19 cellular contexts compared by ENCODE assay signal in the genomic region with DNA sequence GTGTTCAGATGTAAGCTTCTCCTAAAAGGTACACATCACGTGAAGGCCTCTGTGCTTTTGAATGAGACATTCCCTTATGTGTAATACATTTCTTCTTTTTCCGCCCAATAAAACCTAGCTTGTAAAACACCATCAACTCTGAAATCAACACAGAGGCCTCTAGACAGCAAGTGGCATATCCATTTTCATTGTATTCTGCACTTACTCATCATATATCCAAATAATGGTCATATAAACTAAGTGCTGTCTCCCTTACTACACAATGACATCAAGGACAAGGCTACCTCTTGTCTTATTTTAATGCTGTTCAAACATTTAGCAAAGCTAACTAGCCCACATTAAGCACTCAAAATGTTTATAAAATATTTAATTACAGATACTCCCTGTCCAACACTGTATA.
DNase-seq lines count a peak whose midpoint lies in the region; ATAC-seq and TF ChIP-seq lines count a peak whose summit lies in the region.
"Had no signal": no experiment of that assay in that cellular context is flagged by ENCODE, and none has a peak within 500 bp of the region (broad histone marks: within the 10 kb centered on the region; RNA-seq: fewer than 3 reads in every experiment).

No MANE protein-coding gene starts in this region.

- peaks cover 98% of the 10 kb centered on the region for H3K79me2 ChIP-seq in GM23338 (replicated peaks; ENCODE audit: insufficient read depth)

- H3K27me3 ChIP-seq in GM23338 (ENCODE audit: insufficient read depth): no peaks in the 10 kb centered on the region
- H3K27me3 ChIP-seq: BLaER1, Peyer's patch had no signal

- no peaks in the 10 kb centered on the region for H3K9me3 Mint-ChIP-seq in GM23338
- H3K9me3 Mint-ChIP-seq: H9 had no signal

- H3K27me3 Mint-ChIP-seq in GM23338 (ENCODE audit: insufficient read depth, low read depth, poor library complexity): no peaks in the 10 kb centered on the region
- H3K27me3 Mint-ChIP-seq: CD4-positive, alpha-beta memory T cell had no signal

- no peak for TF ChIP-seq CTCF in GM23338 (conservative IDR thresholded peaks at IDR 0.05; ENCODE audit: low read depth in 2 of 2)

- peaks cover 44% of the 10 kb centered on the region for H3K4me1 ChIP-seq in GM23338 (ENCODE audit: insufficient read depth)
- H3K4me1 ChIP-seq: BLaER1, Peyer's patch had no signal

- H3F3A ChIP-seq in GM23338 (replicated peaks; ENCODE audit: low read depth): no peaks in the 10 kb centered on the region

- no peaks in the 10 kb centered on the region for H3K36me3 Mint-ChIP-seq in GM23338 (ENCODE audit: low read depth)
- H3K36me3 Mint-ChIP-seq: CD4-positive, alpha-beta memory T cell had no signal

- peak overlapping the region; percentile 54; the same call in 1 of the 2 replicates for H3K4me2 ChIP-seq in GM23338
- H3K4me2 ChIP-seq: BLaER1 had no signal

- H3K4me3 ChIP-seq in GM23338: no peak overlapping the region
- H3K4me3 ChIP-seq: BLaER1, Peyer's patch had no signal

- H3K4me1 Mint-ChIP-seq in GM23338: peaks cover 50% of the 10 kb centered on the region
- H3K4me1 Mint-ChIP-seq: CD4-positive, alpha-beta memory T cell had no signal

- peaks cover 11% of the 10 kb centered on the region for H4K20me1 ChIP-seq in GM23338 (replicated peaks; ENCODE audit: insufficient read depth)
- H4K20me1 ChIP-seq: BLaER1 had no signal

- no peaks in the 10 kb centered on the region for H3K36me3 ChIP-seq in GM23338 (ENCODE audit: insufficient read depth)
- H3K36me3 ChIP-seq: BLaER1, Peyer's patch had no signal

- H3K9me2 ChIP-seq in GM23338 (ENCODE audit: insufficient read depth): no peaks in the 10 kb centered on the region

- no peak overlapping the region; the same call in 2 of the 3 replicates for H3K4me3 Mint-ChIP-seq in GM23338
- H3K4me3 Mint-ChIP-seq: CD4-positive, alpha-beta memory T cell; H9 had no signal

- no peak overlapping the region for H3K27ac Mint-ChIP-seq in GM23338
- H3K27ac Mint-ChIP-seq: CD4-positive, alpha-beta memory T cell had no signal

- H2AFZ ChIP-seq in GM23338: no peak overlapping the region

- DNase-seq in GM23338 (ENCODE audit: low spot score): no peak
- peak; percentile 68 for DNase-seq in NCI-H187 treated with DMSO at 0.1 percent for 48 hours (lab: John Stamatoyannopoulos, UW)
- peak; percentile 51 for DNase-seq in NCI-H748 treated with DMSO at 0.1 percent for 48 hours (lab: John Stamatoyannopoulos, UW)
- peak; percentile 9 for DNase-seq in left kidney (ENCODE audit: low read depth, low spot score)
- no peak for DNase-seq in RKO (ENCODE audit: low spot score)
- DNase-seq: CD4-positive, alpha-beta memory T cell; H9; Kasumi-1; MM.1S; NCI-H1092; NCI-H2171; NCI-H446; Peyer's patch; SW 1271; T-helper 2 cell had no signal

- H3K27ac ChIP-seq in GM23338 (ENCODE audit: low read depth): no peak overlapping the region
- H3K27ac ChIP-seq: BLaER1, Peyer's patch had no signal

- ATAC-seq in GM23338: no peak
- no peak for ATAC-seq in HG02571 (IDR thresholded peaks at IDR 0.05; ENCODE audit: unreplicated experiment)
- ATAC-seq in GM19463 (IDR thresholded peaks at IDR 0.05; ENCODE audit: unreplicated experiment): no peak
- ATAC-seq: Right ventricle myocardium inferior had no signal

TF ChIP-seq in GM23338, 12 proteins besides CTCF, POLR2A, EP300 and RAD21 (continues in another document):
- no peak for TF ChIP-seq NANOG (IDR thresholded peaks at IDR 0.05; ENCODE audit: borderline replicate concordance)
- no peak for TF ChIP-seq POLR2AphosphoS5 (IDR thresholded peaks at IDR 0.05; ENCODE audit: low read depth)
- TF ChIP-seq, protein P1, sequence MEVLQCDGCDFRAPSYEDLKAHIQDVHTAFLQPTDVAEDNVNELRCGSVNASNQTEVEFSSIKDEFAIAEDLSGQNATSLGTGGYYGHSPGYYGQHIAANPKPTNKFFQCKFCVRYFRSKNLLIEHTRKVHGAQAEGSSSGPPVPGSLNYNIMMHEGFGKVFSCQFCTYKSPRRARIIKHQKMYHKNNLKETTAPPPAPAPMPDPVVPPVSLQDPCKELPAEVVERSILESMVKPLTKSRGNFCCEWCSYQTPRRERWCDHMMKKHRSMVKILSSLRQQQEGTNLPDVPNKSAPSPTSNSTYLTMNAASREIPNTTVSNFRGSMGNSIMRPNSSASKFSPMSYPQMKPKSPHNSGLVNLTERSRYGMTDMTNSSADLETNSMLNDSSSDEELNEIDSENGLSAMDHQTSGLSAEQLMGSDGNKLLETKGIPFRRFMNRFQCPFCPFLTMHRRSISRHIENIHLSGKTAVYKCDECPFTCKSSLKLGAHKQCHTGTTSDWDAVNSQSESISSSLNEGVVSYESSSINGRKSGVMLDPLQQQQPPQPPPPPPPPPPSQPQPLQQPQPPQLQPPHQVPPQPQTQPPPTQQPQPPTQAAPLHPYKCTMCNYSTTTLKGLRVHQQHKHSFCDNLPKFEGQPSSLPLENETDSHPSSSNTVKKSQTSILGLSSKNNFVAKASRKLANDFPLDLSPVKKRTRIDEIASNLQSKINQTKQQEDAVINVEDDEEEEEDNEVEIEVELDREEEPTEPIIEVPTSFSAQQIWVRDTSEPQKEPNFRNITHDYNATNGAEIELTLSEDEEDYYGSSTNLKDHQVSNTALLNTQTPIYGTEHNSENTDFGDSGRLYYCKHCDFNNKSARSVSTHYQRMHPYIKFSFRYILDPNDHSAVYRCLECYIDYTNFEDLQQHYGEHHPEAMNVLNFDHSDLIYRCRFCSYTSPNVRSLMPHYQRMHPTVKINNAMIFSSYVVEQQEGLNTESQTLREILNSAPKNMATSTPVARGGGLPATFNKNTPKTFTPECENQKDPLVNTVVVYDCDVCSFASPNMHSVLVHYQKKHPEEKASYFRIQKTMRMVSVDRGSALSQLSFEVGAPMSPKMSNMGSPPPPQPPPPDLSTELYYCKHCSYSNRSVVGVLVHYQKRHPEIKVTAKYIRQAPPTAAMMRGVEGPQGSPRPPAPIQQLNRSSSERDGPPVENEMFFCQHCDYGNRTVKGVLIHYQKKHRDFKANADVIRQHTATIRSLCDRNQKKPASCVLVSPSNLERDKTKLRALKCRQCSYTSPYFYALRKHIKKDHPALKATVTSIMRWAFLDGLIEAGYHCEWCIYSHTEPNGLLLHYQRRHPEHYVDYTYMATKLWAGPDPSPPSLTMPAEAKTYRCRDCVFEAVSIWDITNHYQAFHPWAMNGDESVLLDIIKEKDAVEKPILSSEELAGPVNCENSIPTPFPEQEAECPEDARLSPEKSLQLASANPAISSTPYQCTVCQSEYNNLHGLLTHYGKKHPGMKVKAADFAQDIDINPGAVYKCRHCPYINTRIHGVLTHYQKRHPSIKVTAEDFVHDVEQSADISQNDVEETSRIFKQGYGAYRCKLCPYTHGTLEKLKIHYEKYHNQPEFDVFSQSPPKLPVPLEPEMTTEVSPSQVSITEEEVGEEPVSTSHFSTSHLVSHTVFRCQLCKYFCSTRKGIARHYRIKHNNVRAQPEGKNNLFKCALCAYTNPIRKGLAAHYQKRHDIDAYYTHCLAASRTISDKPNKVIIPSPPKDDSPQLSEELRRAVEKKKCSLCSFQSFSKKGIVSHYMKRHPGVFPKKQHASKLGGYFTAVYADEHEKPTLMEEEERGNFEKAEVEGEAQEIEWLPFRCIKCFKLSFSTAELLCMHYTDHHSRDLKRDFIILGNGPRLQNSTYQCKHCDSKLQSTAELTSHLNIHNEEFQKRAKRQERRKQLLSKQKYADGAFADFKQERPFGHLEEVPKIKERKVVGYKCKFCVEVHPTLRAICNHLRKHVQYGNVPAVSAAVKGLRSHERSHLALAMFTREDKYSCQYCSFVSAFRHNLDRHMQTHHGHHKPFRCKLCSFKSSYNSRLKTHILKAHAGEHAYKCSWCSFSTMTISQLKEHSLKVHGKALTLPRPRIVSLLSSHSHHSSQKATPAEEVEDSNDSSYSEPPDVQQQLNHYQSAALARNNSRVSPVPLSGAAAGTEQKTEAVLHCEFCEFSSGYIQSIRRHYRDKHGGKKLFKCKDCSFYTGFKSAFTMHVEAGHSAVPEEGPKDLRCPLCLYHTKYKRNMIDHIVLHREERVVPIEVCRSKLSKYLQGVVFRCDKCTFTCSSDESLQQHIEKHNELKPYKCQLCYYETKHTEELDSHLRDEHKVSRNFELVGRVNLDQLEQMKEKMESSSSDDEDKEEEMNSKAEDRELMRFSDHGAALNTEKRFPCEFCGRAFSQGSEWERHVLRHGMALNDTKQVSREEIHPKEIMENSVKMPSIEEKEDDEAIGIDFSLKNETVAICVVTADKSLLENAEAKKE (CRISPR knock-in tag; IDR thresholded peaks at IDR 0.05): no peak
- TF ChIP-seq EZH2 (IDR thresholded peaks at IDR 0.05; ENCODE audit: low read depth, unreplicated experiment): no peak
- TF ChIP-seq EZH2phosphoT487 (IDR thresholded peaks at IDR 0.05; ENCODE audit: unreplicated experiment): no peak
- TF ChIP-seq JUNB (IDR thresholded peaks at IDR 0.05; ENCODE audit: unreplicated experiment): no peak
- no peak for TF ChIP-seq ZNF114 (CRISPR knock-in tag; IDR thresholded peaks at IDR 0.05)
- TF ChIP-seq STAT1 (IDR thresholded peaks at IDR 0.05; ENCODE audit: unreplicated experiment): no peak
- TF ChIP-seq, protein P2, sequence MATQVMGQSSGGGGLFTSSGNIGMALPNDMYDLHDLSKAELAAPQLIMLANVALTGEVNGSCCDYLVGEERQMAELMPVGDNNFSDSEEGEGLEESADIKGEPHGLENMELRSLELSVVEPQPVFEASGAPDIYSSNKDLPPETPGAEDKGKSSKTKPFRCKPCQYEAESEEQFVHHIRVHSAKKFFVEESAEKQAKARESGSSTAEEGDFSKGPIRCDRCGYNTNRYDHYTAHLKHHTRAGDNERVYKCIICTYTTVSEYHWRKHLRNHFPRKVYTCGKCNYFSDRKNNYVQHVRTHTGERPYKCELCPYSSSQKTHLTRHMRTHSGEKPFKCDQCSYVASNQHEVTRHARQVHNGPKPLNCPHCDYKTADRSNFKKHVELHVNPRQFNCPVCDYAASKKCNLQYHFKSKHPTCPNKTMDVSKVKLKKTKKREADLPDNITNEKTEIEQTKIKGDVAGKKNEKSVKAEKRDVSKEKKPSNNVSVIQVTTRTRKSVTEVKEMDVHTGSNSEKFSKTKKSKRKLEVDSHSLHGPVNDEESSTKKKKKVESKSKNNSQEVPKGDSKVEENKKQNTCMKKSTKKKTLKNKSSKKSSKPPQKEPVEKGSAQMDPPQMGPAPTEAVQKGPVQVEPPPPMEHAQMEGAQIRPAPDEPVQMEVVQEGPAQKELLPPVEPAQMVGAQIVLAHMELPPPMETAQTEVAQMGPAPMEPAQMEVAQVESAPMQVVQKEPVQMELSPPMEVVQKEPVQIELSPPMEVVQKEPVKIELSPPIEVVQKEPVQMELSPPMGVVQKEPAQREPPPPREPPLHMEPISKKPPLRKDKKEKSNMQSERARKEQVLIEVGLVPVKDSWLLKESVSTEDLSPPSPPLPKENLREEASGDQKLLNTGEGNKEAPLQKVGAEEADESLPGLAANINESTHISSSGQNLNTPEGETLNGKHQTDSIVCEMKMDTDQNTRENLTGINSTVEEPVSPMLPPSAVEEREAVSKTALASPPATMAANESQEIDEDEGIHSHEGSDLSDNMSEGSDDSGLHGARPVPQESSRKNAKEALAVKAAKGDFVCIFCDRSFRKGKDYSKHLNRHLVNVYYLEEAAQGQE (IDR thresholded peaks at IDR 0.05; ENCODE audit: unreplicated experiment): no peak

Comparison
In these comparisons a context has a peak if more than half of its experiments do, and no peak if none do; other contexts are left out.
1. DNase-seq: peak in NCI-H187 treated with DMSO at 0.1 percent for 48 hours (single experiment), NCI-H748 treated with DMSO at 0.1 percent for 48 hours (single experiment) and left kidney (single experiment); none in GM23338 (single experiment) and RKO (single experiment).